ENCODE assay signal across 21 cellular contexts in genomic region chr10:114576132-114576487, GRCh38.
DNase-seq lines count a peak whose midpoint lies in the region; ATAC-seq lines count a peak whose summit lies in the region.
"Had no signal": no experiment of that assay in that cellular context is flagged by ENCODE, and none has a peak within 500 bp of the region (broad histone marks: within the 10 kb centered on the region; RNA-seq: fewer than 3 reads in every experiment).

No MANE protein-coding gene starts in this region.

- no peaks in the 10 kb centered on the region for H3K9me3 ChIP-seq in muscle layer of duodenum (ENCODE audit: control insufficient read depth in 1 of 2, low read length in 2 of 2)
- H3K9me3 ChIP-seq: BLaER1 treated with 17β-estradiol and CSF1 and Interleukin-3, amounts not matched to agents 10 nM and 100 nM; HAP-1; left lung; mucosa of descending colon; neutrophil had no signal

- no peaks in the 10 kb centered on the region for H3K27me3 ChIP-seq in muscle layer of duodenum (ENCODE audit: low read depth, low read length)
- H3K27me3 ChIP-seq: BLaER1 treated with 17β-estradiol and CSF1 and Interleukin-3, amounts not matched to agents 10 nM and 100 nM; brain microvascular endothelial cell; left lung; neutrophil had no signal

- no peak overlapping the region for H3K4me3 ChIP-seq in muscle layer of duodenum (ENCODE audit: low read depth in 1 of 2, low read length in 2 of 2)
- H3K4me3 ChIP-seq: BLaER1 treated with 17β-estradiol and CSF1 and Interleukin-3, amounts not matched to agents 10 nM and 100 nM; HAP-1; left lung; mucosa of descending colon had no signal

- H3K27ac ChIP-seq in epithelial cell of prostate (no peak overlapping the region), muscle layer of duodenum (ENCODE audit: low read length) (peak overlapping the region; percentile 2)
- H3K27ac ChIP-seq: BLaER1 treated with 17β-estradiol and CSF1 and Interleukin-3, amounts not matched to agents 10 nM and 100 nM; brain microvascular endothelial cell; left lung; neutrophil had no signal

- H3K36me3 ChIP-seq in muscle layer of duodenum (ENCODE audit: control insufficient read depth in 1 of 2, insufficient read depth in 2 of 2, low read length in 2 of 2) = no peaks in the 10 kb centered on the region
- H3K36me3 ChIP-seq: BLaER1 treated with 17β-estradiol and CSF1 and Interleukin-3, amounts not matched to agents 10 nM and 100 nM; brain microvascular endothelial cell; HAP-1; left lung; neutrophil had no signal

- peak; percentile 19 for DNase-seq in DMS153 (lab: John Stamatoyannopoulos, UW)
- DNase-seq in NCI-H69 (lab: John Stamatoyannopoulos, UW) = peak; percentile 1
- DNase-seq in epithelial cell of prostate (ENCODE audit: low read depth, low spot score) = peak; percentile 22
- no peak for DNase-seq in stimulated activated CD4-positive, alpha-beta T cell treated with anti-CD3 and anti-CD28 coated beads, Interleukin-15, amount 100 ng/mL, for 24 hours
- DNase-seq in A172 (ENCODE audit: low spot score) = no peak
- DNase-seq: activated CD4-positive, alpha-beta T cell treated with anti-CD3 and anti-CD28 coated beads for 36 hours; brain microvascular endothelial cell; Calu3; KBM-7; left lung; mucosa of descending colon; NCI-H524 treated with DMSO at 0.1 percent for 48 hours; SIG-M5; T-cell had no signal

- peaks cover 0 to 3% of the 10 kb centered on the region in 2 donors for H3K4me1 ChIP-seq in muscle layer of duodenum (ENCODE audit: control insufficient read depth in 1 of 2, insufficient read depth in 2 of 2, low read length in 2 of 2)
- H3K4me1 ChIP-seq: BLaER1 treated with 17β-estradiol and CSF1 and Interleukin-3, amounts not matched to agents 10 nM and 100 nM; HAP-1 had no signal

- ATAC-seq in HG03280 (IDR thresholded peaks at IDR 0.05; ENCODE audit: unreplicated experiment) (no peak), GM18519 (IDR thresholded peaks at IDR 0.05; ENCODE audit: low FRiP score, unreplicated experiment) (no peak)
- ATAC-seq: activated CD4-positive, alpha-beta T cell treated with anti-CD3 and anti-CD28 coated beads for 36 hours; activated T-helper 17 cell treated with anti-CD3 and anti-CD28 coated beads, Interleukin-2, amount 50 U/mL, for 72 hours; left lung; mucosa of descending colon; T-cell had no signal

Comparison
In these comparisons a context has a peak if more than half of its experiments do, and no peak if none do; other contexts are left out.
1. DNase-seq: peak in DMS153 (single experiment), NCI-H69 (single experiment) and epithelial cell of prostate (single experiment); none in stimulated activated CD4-positive, alpha-beta T cell treated with anti-CD3 and anti-CD28 coated beads, Interleukin-15, amount 100 ng/mL, for 24 hours (single experiment) and A172 (single experiment).